In the genomic region with DNA sequence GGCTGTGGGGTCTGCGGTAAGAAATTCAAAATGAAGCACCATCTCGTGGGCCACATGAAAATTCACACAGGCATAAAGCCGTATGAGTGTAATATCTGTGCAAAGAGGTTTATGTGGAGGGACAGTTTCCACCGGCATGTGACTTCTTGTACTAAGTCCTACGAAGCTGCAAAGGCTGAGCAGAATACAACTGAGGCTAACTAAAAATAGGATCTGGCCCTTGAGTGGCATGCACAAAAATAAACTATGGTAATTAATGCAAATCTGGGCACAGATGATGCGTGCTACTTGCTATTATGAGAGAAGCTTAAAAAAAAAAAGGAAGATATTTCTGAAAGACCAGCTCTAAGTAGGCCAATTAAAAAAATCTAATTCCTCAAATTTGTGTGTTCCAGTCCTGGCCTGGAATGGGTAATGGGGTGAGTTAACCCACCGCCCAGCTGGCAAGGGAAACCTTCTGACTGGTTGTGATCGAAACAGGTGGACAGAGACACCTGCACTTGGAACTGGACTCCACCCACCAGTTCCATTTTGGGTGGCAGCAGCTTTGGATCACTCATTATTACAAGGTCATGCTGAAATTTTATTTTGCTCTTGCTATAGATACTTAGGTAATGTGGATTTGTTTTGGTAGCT, we compare ENCODE assay signal across 35 cellular contexts. TPM values are rescaled to one million over a fixed set of nuclear protein-coding genes. Genes with fewer than 3 reads are reported as not detected.
DNase-seq lines count a peak whose midpoint lies in the region; ATAC-seq, FAIRE-seq and TF ChIP-seq lines count a peak whose summit lies in the region.
"Had no signal": no experiment of that assay in that cellular context is flagged by ENCODE, and none has a peak within 500 bp of the region (broad histone marks: within the 10 kb centered on the region; RNA-seq: fewer than 3 reads in every experiment).

No MANE protein-coding gene starts in this region.

- no peaks in the 10 kb centered on the region for H3K9me3 ChIP-seq in HepG2 (ENCODE audit: low read length)
- no peaks in the 10 kb centered on the region for H3K9me3 ChIP-seq in right lobe of liver
- H3K9me3 ChIP-seq: HAP-1, SJCRH30, tibial artery had no signal

- H2AFZ ChIP-seq in HepG2 (ENCODE audit: low read length), result no peak overlapping the region

- 96% methylated on average over 8 of the region's 8 CpGs for WGBS in HepG2 (ENCODE audit: low lambda C conversion rate)
- 94% methylated on average over 7 of the region's 8 CpGs for WGBS in right lobe of liver (ENCODE audit: insufficient coverage, low coverage, low lambda C conversion rate, missing lambda C conversion rate)

- H3K27me3 Mint-ChIP-seq in brain, result no peaks in the 10 kb centered on the region
- H3K27me3 Mint-ChIP-seq in activated T-cell treated with anti-CD3 and anti-CD28 coated beads, Interleukin-2, amount 50 U/mL, for 4 hours (ENCODE audit: low read depth), result no peaks in the 10 kb centered on the region
- H3K27me3 Mint-ChIP-seq: activated CD4-positive, alpha-beta T cell treated with anti-CD3 and anti-CD28 coated beads for 36 hours; activated CD8-positive, alpha-beta T cell treated with anti-CD3 and anti-CD28 coated beads for 36 hours; CD4-positive, CD25-positive, alpha-beta regulatory T cell; stimulated activated naive CD8-positive, alpha-beta T cell treated with anti-CD3 and anti-CD28 coated beads, Interleukin-15, amount 100 ng/mL, for 72 hours had no signal

- FAIRE-seq in HepG2 (lab: Jason Lieb, UNC), result no peak
- FAIRE-seq: colon, kidney had no signal

- no peaks in the 10 kb centered on the region for H4K20me1 ChIP-seq in HepG2 (ENCODE audit: insufficient read depth, low read length)

- no peak overlapping the region for H3K4me2 ChIP-seq in HepG2 (ENCODE audit: low read depth, low read length)
- H3K4me2 ChIP-seq: smooth muscle cell had no signal

- POLR2A ChIA-PET in HepG2 (lab: Yijun Ruan, JAX), result no interaction called here

- TF ChIP-seq EP300 in HepG2 (IDR thresholded peaks at IDR 0.05; ENCODE audit: low read depth in 2 of 2, low read length in 2 of 2) (no peak), HepG2 (CRISPR knock-in tag; IDR thresholded peaks at IDR 0.05; ENCODE audit: borderline replicate concordance) (no peak)

- in situ Hi-C loops in HepG2 (cut with HindIII; ENCODE audit: extremely low pct_ligation_motif_present, low pct_unique_long_range_greater_than_20kb), result no loop called here

- peaks cover 71% of the 10 kb centered on the region for H3K36me3 Mint-ChIP-seq in brain
- peaks cover 53% of the 10 kb centered on the region for H3K36me3 Mint-ChIP-seq in activated T-cell treated with anti-CD3 and anti-CD28 coated beads, Interleukin-2, amount 50 U/mL, for 4 hours (ENCODE audit: insufficient read depth)

- H3K4me1 ChIP-seq in HepG2 (ENCODE audit: insufficient read depth, low read length) (peaks cover 31% of the 10 kb centered on the region), right lobe of liver (no peaks in the 10 kb centered on the region)
- H3K4me1 ChIP-seq: SJCRH30, tibial artery had no signal

- TF ChIP-seq POLR2A in HepG2 (IDR thresholded peaks at IDR 0.05; ENCODE audit: insufficient read depth in 1 of 2, low read depth in 2 of 2, low read length in 2 of 2) (no peak), right lobe of liver (IDR thresholded peaks at IDR 0.05) (no peak)

- H3K27me3 ChIP-seq in HepG2 (ENCODE audit: control insufficient read depth in 1 of 2, insufficient read depth in 2 of 2, low read length in 2 of 2) (no peaks in the 10 kb centered on the region), right lobe of liver (no peaks in the 10 kb centered on the region)
- H3K27me3 ChIP-seq: brain microvascular endothelial cell, SJCRH30, tibial artery had no signal

- TF ChIP-seq RAD21 in HepG2 (CRISPR knock-in tag; IDR thresholded peaks at IDR 0.05), result no peak

- CTCF ChIA-PET in HepG2 (lab: Yijun Ruan, JAX; ENCODE audit: low intra/inter-chr PET ratio, low total read pairs), result no interaction called here

- H3K79me2 ChIP-seq in HepG2 (ENCODE audit: insufficient read depth, low read length), result peaks cover 9% of the 10 kb centered on the region

- H3K27ac ChIP-seq in HepG2 (ENCODE audit: extremely low read length, insufficient read depth, low read length) (no peak overlapping the region), right lobe of liver (no peak overlapping the region), temporal lobe (ENCODE audit: low read depth, low read length) (peak overlapping the region; percentile 84)
- H3K27ac ChIP-seq: brain microvascular endothelial cell, epithelial cell of prostate, SJCRH30, tibial artery, VCaP had no signal

- no peak for ATAC-seq in HepG2
- ATAC-seq in right lobe of liver, result no peak
- ATAC-seq in left ventricle myocardium superior, result peak; percentile 68
- ATAC-seq in GM18907 (IDR thresholded peaks at IDR 0.05; ENCODE audit: unreplicated experiment), result no peak
- ATAC-seq in activated T-cell treated with anti-CD3 and anti-CD28 coated beads, Interleukin-2, amount 50 U/mL, for 4 hours, result no peak
- ATAC-seq: activated CD4-positive, alpha-beta T cell treated with anti-CD3 and anti-CD28 coated beads for 36 hours; activated CD8-positive, alpha-beta T cell treated with anti-CD3 and anti-CD28 coated beads for 36 hours had no signal

- TF ChIP-seq CTCF in HepG2 (CRISPR knock-in tag; IDR thresholded peaks at IDR 0.05) (no peak), right lobe of liver (IDR thresholded peaks at IDR 0.05) (no peak), brain (conservative IDR thresholded peaks at IDR 0.05) (no peak)

- TSS peak; percentile 17 for BruUV-seq in HepG2 (replicated peaks; lab: Mats Ljungman, UMichigan)

- no peak for DNase-seq in HepG2 (ENCODE audit: low spot score)
- DNase-seq in right lobe of liver, result no peak
- no peak for DNase-seq in left ventricle myocardium superior
- no peak for DNase-seq in stimulated activated CD4-positive, alpha-beta T cell treated with anti-CD3 and anti-CD28 coated beads, Interleukin-4, amount 100 ng/mL, for 1 hour
- no peak for DNase-seq in activated T-cell treated with anti-CD3 and anti-CD28 coated beads, Interleukin-2, amount 50 U/mL, for 4 hours
- DNase-seq: activated CD4-positive, alpha-beta T cell treated with anti-CD3 and anti-CD28 coated beads for 36 hours; activated CD8-positive, alpha-beta memory T cell treated with anti-CD3 and anti-CD28 coated beads, Interleukin-2, amount 50 U/mL, for 48 hours; activated CD8-positive, alpha-beta T cell treated with anti-CD3 and anti-CD28 coated beads for 36 hours; activated naive CD4-positive, alpha-beta T cell treated with anti-CD3 and anti-CD28 coated beads, Interleukin-2, amount 50 U/mL, for 16 hours; AML-193; brain microvascular endothelial cell; CD4-positive, CD25-positive, alpha-beta regulatory T cell; DMS79 treated with DMSO at 0.1 percent for 48 hours; effector CD4-positive, alpha-beta T cell; IMR-90; kidney; NCI-H146; NCI-H345; NCI-H82; nephron progenitor cell; SJCRH30; stimulated activated naive CD8-positive, alpha-beta T cell treated with anti-CD3 and anti-CD28 coated beads, Interleukin-15, amount 100 ng/mL, for 72 hours; SW 1271; T1000; tibial artery had no signal

- H3K4me3 ChIP-seq in HepG2 (replicated peaks in 1 of 3; ENCODE audit: insufficient read depth in 1 of 3, low read depth in 2 of 3, low read length in 3 of 3) (no peak overlapping the region), right lobe of liver (no peak overlapping the region)
- H3K4me3 ChIP-seq: HAP-1, lung, SJCRH30, smooth muscle cell, tibial artery had no signal

- H3K9ac ChIP-seq in HepG2 (ENCODE audit: insufficient read depth, low read depth, low read length), result no peak overlapping the region

- peak overlapping the region in 2 of 5 experiments; percentile 46 to 70 for H3K4me3 Mint-ChIP-seq in brain
- H3K4me3 Mint-ChIP-seq in activated T-cell treated with anti-CD3 and anti-CD28 coated beads, Interleukin-2, amount 50 U/mL, for 4 hours, result no peak overlapping the region
- H3K4me3 Mint-ChIP-seq: activated CD4-positive, alpha-beta T cell treated with anti-CD3 and anti-CD28 coated beads for 36 hours; activated CD8-positive, alpha-beta T cell treated with anti-CD3 and anti-CD28 coated beads for 36 hours; CD4-positive, CD25-positive, alpha-beta regulatory T cell; nephron progenitor cell; stimulated activated naive CD8-positive, alpha-beta T cell treated with anti-CD3 and anti-CD28 coated beads, Interleukin-15, amount 100 ng/mL, for 72 hours had no signal

- H3K36me3 ChIP-seq in HepG2 (replicated peaks in 1 of 2; ENCODE audit: control insufficient read depth in 1 of 2, insufficient read depth in 2 of 2, low read length in 2 of 2) (peaks cover 17 to 39% of the 10 kb centered on the region in 2 experiments; a peak in 4 of 5 replicates), right lobe of liver (peaks cover 0 to 30% (median 18%) of the 10 kb centered on the region in 4 donors)

- intact Hi-C loops in HepG2 (cut with micrococcal nuclease; ENCODE audit: unreplicated experiment) (no loop called here), right lobe of liver (cut with DNase I) (no loop called here), left ventricle myocardium superior (cut with micrococcal nuclease) (no loop called here)

- peaks cover 42% of the 10 kb centered on the region for H3K4me1 Mint-ChIP-seq in brain
- H3K4me1 Mint-ChIP-seq in activated T-cell treated with anti-CD3 and anti-CD28 coated beads, Interleukin-2, amount 50 U/mL, for 4 hours (ENCODE audit: low read depth), result peaks cover 28% of the 10 kb centered on the region

- peak overlapping the region in 3 of 5 experiments; percentile 59 to 95 (median 92) for H3K27ac Mint-ChIP-seq in brain
- H3K27ac Mint-ChIP-seq: activated CD4-positive, alpha-beta T cell treated with anti-CD3 and anti-CD28 coated beads for 36 hours; activated CD8-positive, alpha-beta T cell treated with anti-CD3 and anti-CD28 coated beads for 36 hours; activated T-helper 2 cell treated with anti-CD3 and anti-CD28 coated beads, Interferon-gamma antibody, Interleukin-2, Interleukin-4, amounts not matched to agents 10 μg/mL and 5 μg/mL and 100 μg/mL, durations not matched to agents 14 hours and 24 hours and 36 hours; nephron progenitor cell had no signal

- H3K9me3 Mint-ChIP-seq in brain, result no peaks in the 10 kb centered on the region
- no peaks in the 10 kb centered on the region for H3K9me3 Mint-ChIP-seq in activated T-cell treated with anti-CD3 and anti-CD28 coated beads, Interleukin-2, amount 50 U/mL, for 4 hours
- H3K9me3 Mint-ChIP-seq: activated CD8-positive, alpha-beta T cell treated with anti-CD3 and anti-CD28 coated beads for 36 hours; activated T-helper 2 cell treated with anti-CD3 and anti-CD28 coated beads, Interferon-gamma antibody, Interleukin-2, Interleukin-4, amounts not matched to agents 10 μg/mL and 5 μg/mL and 100 μg/mL, durations not matched to agents 14 hours and 24 hours and 36 hours; CD4-positive, CD25-positive, alpha-beta regulatory T cell; nephron progenitor cell; stimulated activated naive CD8-positive, alpha-beta T cell treated with anti-CD3 and anti-CD28 coated beads, Interleukin-15, amount 100 ng/mL, for 72 hours had no signal

RNA-seq across cellular contexts. Expression of gene ZBTB34, which starts 26.6 kb away (rescaled TPM):
- total RNA-seq in HepG2 (2016; rRNA removed; fragmentation: Illumina TruSeq; extraction: Trizol) (5.9 and 10.2 TPM in 2 replicates), right lobe of liver (1 to 10 TPM; 2.0 to 3.4 (median 2.3) TPM), left ventricle myocardium superior (5.3 TPM), temporal lobe (59.5 TPM)
- 0.53 and 0.61 TPM in 2 replicates for total RNA-seq in HepG2 (2016; cell fraction: cytosol; rRNA removed; fragmentation: Illumina TruSeq; extraction: Trizol; ENCODE audit: low read depth)
- 5.8 and 9.1 TPM in 2 replicates for total RNA-seq in HepG2 (2016; cell fraction: insoluble cytoplasmic fraction; rRNA removed; fragmentation: Illumina TruSeq; extraction: Trizol)
- 3.1 and 3.2 TPM in 2 replicates for total RNA-seq in HepG2 (2016; cell fraction: membrane; rRNA removed; fragmentation: Illumina TruSeq; extraction: Trizol)
- 6.8 and 7.5 TPM in 2 replicates for total RNA-seq in HepG2 (2016; cell fraction: nucleus; rRNA removed; fragmentation: Illumina TruSeq; extraction: Trizol)
- polyA plus RNA-seq in HepG2 (2011; rRNA removed) (8.1 and 8.7 TPM in 2 replicates), brain (ENCODE audit: insufficient read depth, low read depth, low replicate concordance) (2.6 TPM)
- polyA plus RNA-seq in HepG2 (2011; cell fraction: cytosol; rRNA removed), result 4.2 and 6.5 TPM in 2 replicates
- 6.5 and 7.0 TPM in 2 replicates for polyA plus RNA-seq in HepG2 (2011; cell fraction: nucleus; rRNA removed)
- polyA plus RNA-seq in HepG2 (2012), result 4.7 and 4.8 TPM in 2 replicates
- polyA plus RNA-seq in HepG2 (2016; cell fraction: cytosol; fragmentation: Illumina TruSeq; extraction: Trizol; ENCODE audit: low read depth), result 0.17 TPM in 2 replicates
- 5.3 and 5.7 TPM in 2 replicates for polyA plus RNA-seq in HepG2 (2016; cell fraction: insoluble cytoplasmic fraction; fragmentation: Illumina TruSeq; extraction: Trizol; ENCODE audit: low read depth)
- polyA plus RNA-seq in HepG2 (2016; cell fraction: membrane; fragmentation: Illumina TruSeq; extraction: Trizol; ENCODE audit: low read depth), result 0.92 and 0.98 TPM in 2 replicates
- 7.7 and 8.1 TPM in 2 replicates for polyA plus RNA-seq in HepG2 (2016; cell fraction: nucleus; fragmentation: Illumina TruSeq; extraction: Trizol; ENCODE audit: insufficient read depth, low read depth)
- 12.3 and 20.4 TPM in 2 replicates for polyA minus RNA-seq in HepG2 (2011; rRNA and poly(A)+ RNA removed; ENCODE audit: low replicate concordance)
- polyA minus RNA-seq in HepG2 (2011; cell fraction: cytosol; rRNA and poly(A)+ RNA removed), result 7.8 and 9.6 TPM in 2 replicates
- 12.1 and 15.7 TPM in 2 replicates for polyA minus RNA-seq in HepG2 (2011; cell fraction: nucleus; rRNA and poly(A)+ RNA removed)
- 1 to 10 TPM; 4.3 to 4.9 (median 4.8) TPM for total RNA-seq in activated T-cell treated with anti-CD3 and anti-CD28 coated beads, Interleukin-2, amount 50 U/mL, for 4 hours

RNA-seq across cellular contexts. Expression of gene ZBTB43, which starts 29.0 kb away (rescaled TPM):
- total RNA-seq in HepG2 (2016; rRNA removed; fragmentation: Illumina TruSeq; extraction: Trizol) (7.1 and 12.0 TPM in 2 replicates), right lobe of liver (10 to 100 TPM in 3 of 6 experiments, 1 to 10 TPM in 3; 4.8 to 14.5 (median 9.9) TPM), left ventricle myocardium superior (36.6 TPM), temporal lobe (51.9 TPM)
- total RNA-seq in HepG2 (2016; cell fraction: cytosol; rRNA removed; fragmentation: Illumina TruSeq; extraction: Trizol; ENCODE audit: low read depth), result 0.51 and 0.71 TPM in 2 replicates
- total RNA-seq in HepG2 (2016; cell fraction: insoluble cytoplasmic fraction; rRNA removed; fragmentation: Illumina TruSeq; extraction: Trizol), result 10.2 and 10.7 TPM in 2 replicates
- total RNA-seq in HepG2 (2016; cell fraction: membrane; rRNA removed; fragmentation: Illumina TruSeq; extraction: Trizol), result 2.3 and 3.3 TPM in 2 replicates
- total RNA-seq in HepG2 (2016; cell fraction: nucleus; rRNA removed; fragmentation: Illumina TruSeq; extraction: Trizol), result 7.2 and 11.1 TPM in 2 replicates
- polyA plus RNA-seq in HepG2 (2011; rRNA removed) (6.9 and 31.4 TPM in 2 replicates), brain (ENCODE audit: insufficient read depth, low read depth, low replicate concordance) (6.8 TPM)
- polyA plus RNA-seq in HepG2 (2011; cell fraction: cytosol; rRNA removed), result 3.4 and 4.4 TPM in 2 replicates
- polyA plus RNA-seq in HepG2 (2011; cell fraction: nucleus; rRNA removed), result 6.3 and 6.5 TPM in 2 replicates
- 4.7 and 5.8 TPM in 2 replicates for polyA plus RNA-seq in HepG2 (2012)
- 0.08 and 0.10 TPM in 2 replicates for polyA plus RNA-seq in HepG2 (2016; cell fraction: cytosol; fragmentation: Illumina TruSeq; extraction: Trizol; ENCODE audit: low read depth)
- polyA plus RNA-seq in HepG2 (2016; cell fraction: insoluble cytoplasmic fraction; fragmentation: Illumina TruSeq; extraction: Trizol; ENCODE audit: low read depth), result 4.9 and 6.7 TPM in 2 replicates
- polyA plus RNA-seq in HepG2 (2016; cell fraction: membrane; fragmentation: Illumina TruSeq; extraction: Trizol; ENCODE audit: low read depth), result 0.66 and 0.76 TPM in 2 replicates
- polyA plus RNA-seq in HepG2 (2016; cell fraction: nucleus; fragmentation: Illumina TruSeq; extraction: Trizol; ENCODE audit: insufficient read depth, low read depth), result 10.4 and 12.2 TPM in 2 replicates
- 9.9 and 46.2 TPM in 2 replicates for polyA minus RNA-seq in HepG2 (2011; rRNA and poly(A)+ RNA removed; ENCODE audit: low replicate concordance)
- polyA minus RNA-seq in HepG2 (2011; cell fraction: cytosol; rRNA and poly(A)+ RNA removed), result 4.0 and 10.6 TPM in 2 replicates
- polyA minus RNA-seq in HepG2 (2011; cell fraction: nucleus; rRNA and poly(A)+ RNA removed), result 7.5 and 9.6 TPM in 2 replicates
- total RNA-seq in activated T-cell treated with anti-CD3 and anti-CD28 coated beads, Interleukin-2, amount 50 U/mL, for 4 hours, result 10 to 100 TPM; 13.8 to 18.9 (median 18.2) TPM
